ENCODE assay signal across 18 cellular contexts in genomic region chr5:36569456-36569855, GRCh38. TPM values are rescaled to one million over a fixed set of nuclear protein-coding genes. Genes with fewer than 3 reads are reported as not detected.
DNase-seq lines count a peak whose midpoint lies in the region; ATAC-seq and TF ChIP-seq lines count a peak whose summit lies in the region.
"Had no signal": no experiment of that assay in that cellular context is flagged by ENCODE, and none has a peak within 500 bp of the region (broad histone marks: within the 10 kb centered on the region; RNA-seq: fewer than 3 reads in every experiment).

No MANE protein-coding gene starts in this region.

- H3K79me2 ChIP-seq in hepatocyte: no peaks in the 10 kb centered on the region

- no peaks in the 10 kb centered on the region for H4K20me1 ChIP-seq in hepatocyte (ENCODE audit: insufficient read depth, poor library complexity, severe bottlenecking)
- H4K20me1 ChIP-seq: BLaER1 had no signal

- no peak overlapping the region for H2AFZ ChIP-seq in hepatocyte

- H3K4me2 ChIP-seq in hepatocyte: no peak overlapping the region
- H3K4me2 ChIP-seq: BLaER1 had no signal

- no peaks in the 10 kb centered on the region for H3K9me3 Mint-ChIP-seq in activated naive CD4-positive, alpha-beta T cell treated with anti-CD3 and anti-CD28 coated beads, Interleukin-2, amount 50 U/mL, for 72 hours
- H3K9me3 Mint-ChIP-seq: memory B cell, nephron had no signal

- no peak for TF ChIP-seq CTCF in hepatocyte (IDR thresholded peaks at IDR 0.05; ENCODE audit: poor library complexity)
- no peak for TF ChIP-seq CTCF in thyroid gland (IDR thresholded peaks at IDR 0.05)

- H3K4me1 ChIP-seq in hepatocyte (ENCODE audit: insufficient read depth): no peaks in the 10 kb centered on the region
- H3K4me1 ChIP-seq in thyroid gland: peaks cover 17 to 22% of the 10 kb centered on the region in 2 donors
- H3K4me1 ChIP-seq: BLaER1, gastrocnemius medialis had no signal

- intact Hi-C loops in thyroid gland (cut with DNase I): no loop called here

- H3K4me3 ChIP-seq in hepatocyte (no peak overlapping the region), thyroid gland (replicated peaks in 1 of 3) (no peak overlapping the region)
- H3K4me3 ChIP-seq: BLaER1, gastrocnemius medialis, suprapubic skin had no signal

- H3K36me3 ChIP-seq in hepatocyte (replicated peaks; ENCODE audit: insufficient read depth, low read depth): no peaks in the 10 kb centered on the region
- H3K36me3 ChIP-seq in thyroid gland: no peaks in the 10 kb centered on the region
- H3K36me3 ChIP-seq: BLaER1, brain microvascular endothelial cell, gastrocnemius medialis, suprapubic skin had no signal

- no peaks in the 10 kb centered on the region for H3K9me2 ChIP-seq in hepatocyte (replicated peaks; ENCODE audit: insufficient read depth)

- WGBS in hepatocyte (ENCODE audit: low lambda C conversion rate, missing lambda C conversion rate): 77% methylated on average over 5 of the region's 5 CpGs
- 13 to 30% methylated on average over 5 of the region's 5 CpGs for WGBS in thyroid gland, 2 donors

- H3K36me3 Mint-ChIP-seq in activated naive CD4-positive, alpha-beta T cell treated with anti-CD3 and anti-CD28 coated beads, Interleukin-2, amount 50 U/mL, for 72 hours: no peaks in the 10 kb centered on the region
- H3K36me3 Mint-ChIP-seq: memory B cell had no signal

- no peak for TF ChIP-seq POLR2A in thyroid gland (IDR thresholded peaks at IDR 0.05)

- H3K27ac ChIP-seq in hepatocyte (peak overlapping the region; percentile 66), thyroid gland (peak overlapping the region in 2 of 3 donors; percentile 0 to 84)
- H3K27ac ChIP-seq: BLaER1, brain microvascular endothelial cell, gastrocnemius medialis, suprapubic skin had no signal

- H3K27ac Mint-ChIP-seq in activated naive CD4-positive, alpha-beta T cell treated with anti-CD3 and anti-CD28 coated beads, Interleukin-2, amount 50 U/mL, for 72 hours: no peak overlapping the region
- H3K27ac Mint-ChIP-seq: memory B cell had no signal

- no peak for ATAC-seq in activated naive CD4-positive, alpha-beta T cell treated with anti-CD3 and anti-CD28 coated beads, Interleukin-2, amount 50 U/mL, for 72 hours
- no peak for ATAC-seq in GM19035 (IDR thresholded peaks at IDR 0.05; ENCODE audit: unreplicated experiment)
- ATAC-seq in activated CD4-positive, CD25-positive, alpha-beta regulatory T cell treated with anti-CD3 and anti-CD28 coated beads, Interleukin-2, amount 50 U/mL, for 24 hours: no peak

- H3K9me3 ChIP-seq in hepatocyte (ENCODE audit: low read depth): no peaks in the 10 kb centered on the region
- H3K9me3 ChIP-seq in thyroid gland: no peaks in the 10 kb centered on the region
- H3K9me3 ChIP-seq: BLaER1, gastrocnemius medialis, suprapubic skin had no signal

- DNase-seq in M059J (ENCODE audit: low read depth): peak; percentile 74
- peak; percentile 57 for DNase-seq in fibroblast of gingiva (ENCODE audit: low read depth)
- no peak for DNase-seq in hepatocyte (ENCODE audit: low spot score)
- peak; percentile 86 to 92 for DNase-seq in thyroid gland
- no peak for DNase-seq in activated naive CD4-positive, alpha-beta T cell treated with anti-CD3 and anti-CD28 coated beads, Interleukin-2, amount 50 U/mL, for 72 hours (ENCODE audit: low spot score in 2 of 2)
- DNase-seq: activated naive CD4-positive, alpha-beta T cell treated with Interleukin-2 at 50 U/mL for 16 hours; NCI-H1694; NCI-H345; T-helper 2 cell had no signal

- no peaks in the 10 kb centered on the region for H3K27me3 ChIP-seq in hepatocyte
- H3K27me3 ChIP-seq in thyroid gland: no peaks in the 10 kb centered on the region
- H3K27me3 ChIP-seq: BLaER1, brain microvascular endothelial cell, gastrocnemius medialis, suprapubic skin had no signal

RNA-seq across cellular contexts. Expression of gene SLC1A3, which starts 37.0 kb away (rescaled TPM):
- total RNA-seq in M059J (2014; rRNA removed; shearing (Covaris generic)): 17.0 and 27.2 TPM in 2 replicates
- total RNA-seq in hepatocyte (42.3 and 44.1 TPM in 2 replicates), thyroid gland (10 to 100 TPM in 3 of 4 donors, 1 to 10 TPM in 1; 9.3 to 17.0 (median 15.4) TPM)
- 32.3 and 39.6 TPM in 2 replicates for polyA plus RNA-seq in hepatocyte
- under 1 TPM in 1 of 2 donors, not detected in 1; 0.49 TPM for total RNA-seq in activated naive CD4-positive, alpha-beta T cell treated with anti-CD3 and anti-CD28 coated beads, Interleukin-2, amount 50 U/mL, for 72 hours
- total RNA-seq: pulmonary artery endothelial cell had no signal

Comparison
In these comparisons a context has a peak if more than half of its experiments do, and no peak if none do; other contexts are left out.
1. DNase-seq: peak in M059J (single experiment), fibroblast of gingiva (single experiment) and thyroid gland (2 of 2); none in hepatocyte (single experiment) and activated naive CD4-positive, alpha-beta T cell treated with anti-CD3 and anti-CD28 coated beads, Interleukin-2, amount 50 U/mL, for 72 hours (0 of 2).
2. RNA of gene SLC1A3, which starts 37.0 kb away (total RNA-seq): 42.3 to 44.1 TPM in hepatocyte, 17.0 to 27.2 TPM in M059J and 9.3 to 17.0 TPM in thyroid gland; 0.49 TPM in activated naive CD4-positive, alpha-beta T cell treated with anti-CD3 and anti-CD28 coated beads, Interleukin-2, amount 50 U/mL, for 72 hours; every median in the first group is over 4 times any median in the second.